In genomic region chr2:45962522-45962921, GRCh38 we compare ENCODE assay signal across 8 cellular contexts.
DNase-seq lines count a peak whose midpoint lies in the region; ATAC-seq and TF ChIP-seq lines count a peak whose summit lies in the region.
"Had no signal": no experiment of that assay in that cellular context is flagged by ENCODE, and none has a peak within 500 bp of the region (broad histone marks: within the 10 kb centered on the region; RNA-seq: fewer than 3 reads in every experiment).

No MANE protein-coding gene starts in this region.

- no peak overlapping the region for H2BK5ac ChIP-seq in trophoblast cell (ENCODE audit: low read depth, low read length, poor library complexity)

- no peak overlapping the region for H3K23ac ChIP-seq in trophoblast cell (ENCODE audit: low read length)

- no peak overlapping the region for H4K91ac ChIP-seq in trophoblast cell (ENCODE audit: low read depth, low read length)

- H3K18ac ChIP-seq in trophoblast cell (ENCODE audit: low read length): no peak overlapping the region

- no peaks in the 10 kb centered on the region for H3K36me3 ChIP-seq in mammary epithelial cell (ENCODE audit: insufficient read depth, low read length)
- no peaks in the 10 kb centered on the region for H3K36me3 ChIP-seq in upper lobe of left lung
- no peaks in the 10 kb centered on the region for H3K36me3 ChIP-seq in trophoblast cell (ENCODE audit: control insufficient read depth in 1 of 2, insufficient read depth in 2 of 2, low read length in 2 of 2)
- H3K36me3 ChIP-seq: spleen had no signal

- no peak for DNase-seq in mammary epithelial cell
- peak; percentile 28 for DNase-seq in kidney glomerular epithelial cell (lab: John Stamatoyannopoulos, UW)
- DNase-seq in upper lobe of left lung: no peak
- DNase-seq in trophoblast cell: no peak
- DNase-seq in central memory CD4-positive, alpha-beta T cell: no peak
- DNase-seq: spleen had no signal

- TF ChIP-seq CTCF in mammary epithelial cell (conservative IDR thresholded peaks at IDR 0.05 in 1 of 2, IDR thresholded peaks at IDR 0.05 in 1 of 2; ENCODE audit: extremely low read depth in 1 of 2, insufficient read depth in 1 of 2, low read depth in 1 of 2, low read length in 2 of 2) (no peak), upper lobe of left lung (IDR thresholded peaks at IDR 0.05) (no peak)

- H2BK120ac ChIP-seq in trophoblast cell (ENCODE audit: insufficient read depth, low read length, poor library complexity): no peak overlapping the region

- H3K9ac ChIP-seq in mammary epithelial cell (ENCODE audit: insufficient read depth, low read length) (no peak overlapping the region), trophoblast cell (ENCODE audit: low read length) (no peak overlapping the region)

- no TSS peak for BruUV-seq in mammary epithelial cell (replicated peaks; lab: Mats Ljungman, UMichigan)

- no peaks in the 10 kb centered on the region for H4K20me1 ChIP-seq in mammary epithelial cell (ENCODE audit: insufficient read depth, low read length)

- no peak for TF ChIP-seq RAD21 in Ishikawa (IDR thresholded peaks at IDR 0.05; ENCODE audit: low read depth)

- H3K9me3 ChIP-seq in mammary epithelial cell (replicated peaks; ENCODE audit: insufficient read depth, low read length) (no peaks in the 10 kb centered on the region), upper lobe of left lung (no peaks in the 10 kb centered on the region), trophoblast cell (ENCODE audit: insufficient read depth, low read depth, low read length) (no peaks in the 10 kb centered on the region)
- H3K9me3 ChIP-seq: spleen had no signal

- H2BK12ac ChIP-seq in trophoblast cell (ENCODE audit: low read length): no peak overlapping the region

- TF ChIP-seq EP300 in Ishikawa (IDR thresholded peaks at IDR 0.05; ENCODE audit: borderline replicate concordance) (peak; percentile 76; the same call in 1 of the 2 replicates), upper lobe of left lung (IDR thresholded peaks at IDR 0.05) (no peak)

- WGBS in mammary epithelial cell (ENCODE audit: low coverage, missing lambda C conversion rate): 15% methylated on average over 5 of the region's 5 CpGs
- WGBS in upper lobe of left lung, 2 donors: 28 to 40% methylated on average over 4 to 5 of the region's 5 CpGs
- no CpG with 5 or more reads among the region's 5 CpGs for WGBS in trophoblast cell (ENCODE audit: extremely low coverage, insufficient coverage, insufficient read length)

- H3K14ac ChIP-seq in trophoblast cell (ENCODE audit: low read length): no peak overlapping the region

- no peaks in the 10 kb centered on the region for H3K79me1 ChIP-seq in trophoblast cell (ENCODE audit: low read length)

- H2AFZ ChIP-seq in mammary epithelial cell (ENCODE audit: low read depth, low read length) (no peak overlapping the region), trophoblast cell (ENCODE audit: insufficient read depth, low read length, poor library complexity) (no peak overlapping the region)

- no peak overlapping the region for H2AK5ac ChIP-seq in trophoblast cell (ENCODE audit: low read length)

- H3K79me2 ChIP-seq in mammary epithelial cell (ENCODE audit: insufficient read depth, low read length) (no peaks in the 10 kb centered on the region), trophoblast cell (ENCODE audit: control insufficient read depth, insufficient read depth, low read length, poor library complexity) (no peaks in the 10 kb centered on the region)

- peak in 1 of 2 donors; percentile 59 for ATAC-seq in upper lobe of left lung (ENCODE audit: low FRiP score in 2 of 2)
- ATAC-seq in GM21786 (IDR thresholded peaks at IDR 0.05; ENCODE audit: unreplicated experiment): no peak

- no peak overlapping the region for H3K27ac ChIP-seq in mammary epithelial cell (ENCODE audit: insufficient read depth, low read depth, low read length)
- peak overlapping the region; percentile 64 to 87 (median 76) for H3K27ac ChIP-seq in upper lobe of left lung
- no peak overlapping the region for H3K27ac ChIP-seq in trophoblast cell (ENCODE audit: low read depth, low read length)

- CTCF ChIA-PET in mammary epithelial cell (lab: Charles Lee; ENCODE audit: low non-redundant PET): interaction anchor here (0.7 kb wide), 1 partner anchor 31 kb away, joined by 3 read pairs; no protein-coding TSS in a partner anchor

- dilution Hi-C loops in mammary epithelial cell (cut with HindIII; ENCODE audit: low sequenced_read_pairs): no loop called here

- TF ChIP-seq POLR2A in upper lobe of left lung (IDR thresholded peaks at IDR 0.05): no peak

- H3K4me3 ChIP-seq in mammary epithelial cell (replicated peaks in 1 of 3; ENCODE audit: insufficient read depth in 1 of 3, low read depth in 2 of 3, low read length in 3 of 3) (no peak overlapping the region), upper lobe of left lung (no peak overlapping the region), trophoblast cell (ENCODE audit: low read depth, low read length) (no peak overlapping the region)
- H3K4me3 ChIP-seq: spleen had no signal

- H3K27me3 ChIP-seq in mammary epithelial cell (ENCODE audit: insufficient read depth, low read length): no peaks in the 10 kb centered on the region
- no peaks in the 10 kb centered on the region for H3K27me3 ChIP-seq in upper lobe of left lung
- H3K27me3 ChIP-seq in trophoblast cell (ENCODE audit: insufficient read depth, low read length): no peaks in the 10 kb centered on the region
- H3K27me3 ChIP-seq: spleen had no signal

- H3K4me1 ChIP-seq in mammary epithelial cell (ENCODE audit: insufficient read depth, low read length) (peaks cover 29% of the 10 kb centered on the region), upper lobe of left lung (peaks cover 48 to 62% (median 55%) of the 10 kb centered on the region in 4 donors), trophoblast cell (ENCODE audit: control insufficient read depth in 1 of 2, insufficient read depth in 2 of 2, low read length in 2 of 2) (no peaks in the 10 kb centered on the region)

- intact Hi-C loops in mammary epithelial cell (cut with micrococcal nuclease): no loop called here

- no peak overlapping the region for H4K12ac ChIP-seq in trophoblast cell (ENCODE audit: low read depth, low read length)

- H4K8ac ChIP-seq in trophoblast cell (ENCODE audit: low read depth, low read length): no peak overlapping the region

- H3K4me2 ChIP-seq in mammary epithelial cell (ENCODE audit: insufficient read depth, low read depth, low read length) (peak overlapping the region; percentile 22), trophoblast cell (ENCODE audit: low read length) (no peak overlapping the region)

- no peak overlapping the region for H3K4ac ChIP-seq in trophoblast cell (ENCODE audit: low read depth, low read length)

- in situ Hi-C loops in mammary epithelial cell (cut with MboI; ENCODE audit: low sequenced_read_pairs in 2 of 2): no loop called here

TF ChIP-seq in Ishikawa, 13 proteins besides CTCF, POLR2A, EP300 and RAD21:
- TF ChIP-seq FOXM1 (IDR thresholded peaks at IDR 0.05; ENCODE audit: borderline replicate concordance, low read depth): no peak; the same call in 1 of the 2 replicates
- peak; percentile 92 for TF ChIP-seq NFIC (IDR thresholded peaks at IDR 0.05)
- peak; percentile 69; the same call in 1 of the 2 replicates for TF ChIP-seq TCF12 (IDR thresholded peaks at IDR 0.05; ENCODE audit: low read depth)
- TF ChIP-seq, protein P1, sequence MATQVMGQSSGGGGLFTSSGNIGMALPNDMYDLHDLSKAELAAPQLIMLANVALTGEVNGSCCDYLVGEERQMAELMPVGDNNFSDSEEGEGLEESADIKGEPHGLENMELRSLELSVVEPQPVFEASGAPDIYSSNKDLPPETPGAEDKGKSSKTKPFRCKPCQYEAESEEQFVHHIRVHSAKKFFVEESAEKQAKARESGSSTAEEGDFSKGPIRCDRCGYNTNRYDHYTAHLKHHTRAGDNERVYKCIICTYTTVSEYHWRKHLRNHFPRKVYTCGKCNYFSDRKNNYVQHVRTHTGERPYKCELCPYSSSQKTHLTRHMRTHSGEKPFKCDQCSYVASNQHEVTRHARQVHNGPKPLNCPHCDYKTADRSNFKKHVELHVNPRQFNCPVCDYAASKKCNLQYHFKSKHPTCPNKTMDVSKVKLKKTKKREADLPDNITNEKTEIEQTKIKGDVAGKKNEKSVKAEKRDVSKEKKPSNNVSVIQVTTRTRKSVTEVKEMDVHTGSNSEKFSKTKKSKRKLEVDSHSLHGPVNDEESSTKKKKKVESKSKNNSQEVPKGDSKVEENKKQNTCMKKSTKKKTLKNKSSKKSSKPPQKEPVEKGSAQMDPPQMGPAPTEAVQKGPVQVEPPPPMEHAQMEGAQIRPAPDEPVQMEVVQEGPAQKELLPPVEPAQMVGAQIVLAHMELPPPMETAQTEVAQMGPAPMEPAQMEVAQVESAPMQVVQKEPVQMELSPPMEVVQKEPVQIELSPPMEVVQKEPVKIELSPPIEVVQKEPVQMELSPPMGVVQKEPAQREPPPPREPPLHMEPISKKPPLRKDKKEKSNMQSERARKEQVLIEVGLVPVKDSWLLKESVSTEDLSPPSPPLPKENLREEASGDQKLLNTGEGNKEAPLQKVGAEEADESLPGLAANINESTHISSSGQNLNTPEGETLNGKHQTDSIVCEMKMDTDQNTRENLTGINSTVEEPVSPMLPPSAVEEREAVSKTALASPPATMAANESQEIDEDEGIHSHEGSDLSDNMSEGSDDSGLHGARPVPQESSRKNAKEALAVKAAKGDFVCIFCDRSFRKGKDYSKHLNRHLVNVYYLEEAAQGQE (IDR thresholded peaks at IDR 0.05; ENCODE audit: low read depth): no peak
- no peak for TF ChIP-seq YY1 (IDR thresholded peaks at IDR 0.05; ENCODE audit: low read depth)
- TF ChIP-seq MAX (IDR thresholded peaks at IDR 0.05): peak; percentile 61
- TF ChIP-seq EGR1 (IDR thresholded peaks at IDR 0.05): peak; percentile 87
- peak; percentile 48; the same call in 1 of the 2 replicates for TF ChIP-seq TEAD4 (IDR thresholded peaks at IDR 0.05)
TF ChIP-seq in Ishikawa: peak in this region for 5.

Comparison
In these comparisons a context has a peak if more than half of its experiments do, and no peak if none do; other contexts are left out.
1. H3K27ac ChIP-seq: peak in upper lobe of left lung (4 of 4); none in mammary epithelial cell (single experiment) and trophoblast cell (single experiment).